Comparison of ENCODE assay signal across 9 cellular contexts in the genomic region with DNA sequence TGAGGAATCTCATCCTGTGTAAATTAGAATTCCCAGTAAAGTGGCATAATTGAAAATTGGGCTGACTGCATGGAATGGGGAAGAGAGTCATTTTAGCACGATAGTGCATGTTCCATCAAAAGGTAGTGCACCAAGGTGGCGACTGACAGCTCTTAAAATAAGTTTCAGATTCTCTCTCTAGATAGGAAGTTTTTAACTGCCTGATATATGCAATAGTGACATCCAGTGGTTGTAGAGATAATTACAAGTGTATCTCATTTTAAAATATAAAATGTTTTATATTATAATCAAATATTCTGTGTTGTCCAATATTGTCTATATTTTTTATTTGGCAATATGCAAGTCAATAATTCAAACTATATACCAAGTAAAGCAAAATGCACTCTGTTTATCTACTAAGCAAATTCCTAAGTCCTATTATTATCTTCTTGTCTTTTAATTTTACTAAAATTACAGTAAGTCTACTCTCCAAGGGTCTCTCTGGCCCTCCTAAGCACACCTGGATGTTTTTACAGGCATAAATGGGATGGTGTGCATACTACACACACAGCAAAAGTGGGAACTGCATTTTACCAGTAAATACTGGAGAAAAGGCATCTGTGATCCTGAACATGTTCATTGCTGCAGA.
DNase-seq lines count a peak whose midpoint lies in the region; ATAC-seq, FAIRE-seq and TF ChIP-seq lines count a peak whose summit lies in the region.
"Had no signal": no experiment of that assay in that cellular context is flagged by ENCODE, and none has a peak within 500 bp of the region (broad histone marks: within the 10 kb centered on the region; RNA-seq: fewer than 3 reads in every experiment).

No MANE protein-coding gene starts in this region.

- no peak overlapping the region for H3K27ac ChIP-seq in upper lobe of left lung
- H3K27ac ChIP-seq: neutrophil had no signal

- H3K27me3 ChIP-seq in BJ (ENCODE audit: control insufficient read depth, insufficient read depth, low read length) (peaks cover 2% of the 10 kb centered on the region), Loucy (ENCODE audit: insufficient read depth, low read length, poor library complexity, severe bottlenecking) (no peaks in the 10 kb centered on the region), upper lobe of left lung (no peaks in the 10 kb centered on the region)
- H3K27me3 ChIP-seq: neutrophil had no signal

- H3K79me2 ChIP-seq in Loucy (ENCODE audit: insufficient read depth, low read length) = no peaks in the 10 kb centered on the region

- H3K9me3 Mint-ChIP-seq in T-cell = no peaks in the 10 kb centered on the region

- H3K36me3 ChIP-seq in BJ (ENCODE audit: control insufficient read depth, insufficient read depth, low read length) (no peaks in the 10 kb centered on the region), Loucy (ENCODE audit: insufficient read depth, low read length) (no peaks in the 10 kb centered on the region), upper lobe of left lung (no peaks in the 10 kb centered on the region)
- H3K36me3 ChIP-seq: neutrophil had no signal

- peak overlapping the region; percentile 31 for H3K4me2 ChIP-seq in Loucy (ENCODE audit: low read depth, low read length, poor library complexity, severe bottlenecking)

- peak; percentile 30 for FAIRE-seq in GM12892 (lab: Jason Lieb, UNC)

- H3K4me1 ChIP-seq in Loucy (ENCODE audit: insufficient read depth, low read length, poor library complexity, severe bottlenecking) (peaks cover 15% of the 10 kb centered on the region), upper lobe of left lung (peaks cover 0 to 8% (median 0%) of the 10 kb centered on the region in 4 donors)

- no peak overlapping the region for H3K4me3 Mint-ChIP-seq in T-cell

- DNase-seq in BJ (ENCODE audit: low read depth) (peak; percentile 0), GM12892 (ENCODE audit: insufficient read length) (no peak), T-cell (peak in 1 of 34 experiments; percentile 13), germinal center (ENCODE audit: low spot score) (peak; percentile 36), upper lobe of left lung (no peak), kidney glomerular epithelial cell (lab: John Stamatoyannopoulos, UW) (no peak)

- H3K9me2 ChIP-seq in Loucy (replicated peaks; ENCODE audit: low read depth, low read length) = no peaks in the 10 kb centered on the region

- no peak overlapping the region for H3K9ac ChIP-seq in Loucy (ENCODE audit: low read depth, low read length, poor library complexity, severe bottlenecking)

- H3K9me3 ChIP-seq in Loucy (ENCODE audit: insufficient read depth, low read depth, low read length) (no peaks in the 10 kb centered on the region), upper lobe of left lung (no peaks in the 10 kb centered on the region)
- H3K9me3 ChIP-seq: neutrophil had no signal

- no peak for TF ChIP-seq POLR2A in GM12892 (IDR thresholded peaks at IDR 0.05; ENCODE audit: low read depth, low read length)
- TF ChIP-seq POLR2A in upper lobe of left lung (IDR thresholded peaks at IDR 0.05) = no peak

- H3K4me3 ChIP-seq in BJ (ENCODE audit: low read depth, low read length) = no peak overlapping the region
- no peak overlapping the region for H3K4me3 ChIP-seq in Loucy (ENCODE audit: low read length, poor library complexity, severe bottlenecking)
- H3K4me3 ChIP-seq in upper lobe of left lung = no peak overlapping the region

- H3K4me1 Mint-ChIP-seq in T-cell = peaks cover 13 to 29% (median 16%) of the 10 kb centered on the region in 3 donors

- no peak for TF ChIP-seq EP300 in upper lobe of left lung (IDR thresholded peaks at IDR 0.05)

- POLR2A ChIA-PET in BJ (lab: Charles Lee) (no interaction called here), T-cell (lab: Charles Lee) (interaction anchor here in 1 of 2 donors (0.6 kb wide), 1 partner anchor 709 kb away, joined by 3 read pairs; no protein-coding TSS in a partner anchor)

- no peaks in the 10 kb centered on the region for H3K36me3 Mint-ChIP-seq in T-cell

- peaks cover 4 to 6% of the 10 kb centered on the region in 2 donors for H3K27me3 Mint-ChIP-seq in T-cell

- ATAC-seq in T-cell (replicated peaks in 1 of 4) = peak in 3 of 4 experiments; percentile 42 to 66 (median 52)
- ATAC-seq in upper lobe of left lung (ENCODE audit: low FRiP score in 2 of 2) = peak in 1 of 2 donors; percentile 71
- no peak for ATAC-seq in HG02623 (IDR thresholded peaks at IDR 0.05; ENCODE audit: unreplicated experiment)

- CTCF ChIA-PET in BJ (lab: Yijun Ruan, JAX) (interaction anchor here (0.6 to 2.6 kb wide), 9 partner anchors 8 to 688 kb away, joined by 3 to 16 read pairs (median 4); no protein-coding TSS in a partner anchor), T-cell (lab: Charles Lee) (interaction anchor here (0.6 to 2.3 kb wide), 22 partner anchors 10 to 689 kb away, joined by 3 to 11 read pairs (median 4); no protein-coding TSS in a partner anchor)

- H2AFZ ChIP-seq in Loucy (ENCODE audit: low read length) = no peak overlapping the region

- TF ChIP-seq CTCF in BJ (IDR thresholded peaks at IDR 0.05; ENCODE audit: insufficient read depth, low read depth, low read length) (peak; percentile 46), Loucy (conservative IDR thresholded peaks at IDR 0.05; ENCODE audit: low read length) (peak; percentile 57), upper lobe of left lung (IDR thresholded peaks at IDR 0.05) (peak in 5 of 6 experiments; percentile 35 to 50 (median 42))

- H3F3A ChIP-seq in Loucy (ENCODE audit: low read depth) = no peaks in the 10 kb centered on the region

- H3K27ac Mint-ChIP-seq in T-cell = no peak overlapping the region

- 1 to 2% methylated on average over 2 of the region's 2 CpGs for WGBS in upper lobe of left lung, 2 donors

- H4K20me1 ChIP-seq in Loucy (ENCODE audit: insufficient read depth, low read length, poor library complexity, severe bottlenecking) = no peaks in the 10 kb centered on the region

Comparison
In these comparisons a context has a peak if more than half of its experiments do, and no peak if none do; other contexts are left out.
1. DNase-seq: peak in BJ (single experiment) and germinal center (single experiment); none in GM12892 (single experiment), upper lobe of left lung (0 of 2) and kidney glomerular epithelial cell (single experiment).
2. Peak in every context shown above with its lines, with median percentiles within 50 percentile points of each other: CTCF ChIP-seq.